ENCODE assay signal across 10 cellular contexts in genomic region chr15:89845305-89845893, GRCh38. TPM values are rescaled to one million over a fixed set of nuclear protein-coding genes. Genes with fewer than 3 reads are reported as not detected.
A peak's percentile ranks its signal among the peaks of the same experiment; 100 is the strongest.
DNase-seq lines count a peak whose midpoint lies in the region; ATAC-seq and TF ChIP-seq lines count a peak whose summit lies in the region.
"Had no signal": no experiment of that assay in that cellular context is flagged by ENCODE, and none has a peak within 500 bp of the region (broad histone marks: within the 10 kb centered on the region; RNA-seq: fewer than 3 reads in every experiment).

No MANE protein-coding gene starts in this region.

- no peaks in the 10 kb centered on the region for H3K27me3 ChIP-seq in RWPE2 (ENCODE audit: insufficient read depth, poor library complexity, severe bottlenecking)

- TF ChIP-seq CTCF in RWPE2 (IDR thresholded peaks at IDR 0.05; ENCODE audit: poor library complexity, severe bottlenecking), result no peak
- no peak for TF ChIP-seq CTCF in retinal pigment epithelial cell (conservative IDR thresholded peaks at IDR 0.05; ENCODE audit: low read depth, low read length)

- intact Hi-C loops in posterior vena cava (cut with DNase I), result no loop called here

- ATAC-seq in RWPE2 (ENCODE audit: low read depth) (peak; percentile 91), HG03354 (IDR thresholded peaks at IDR 0.05; ENCODE audit: poor library complexity, severe bottlenecking, unreplicated experiment) (no peak)

- peak overlapping the region; percentile 96 for H3K27ac ChIP-seq in RWPE2 (ENCODE audit: poor library complexity, severe bottlenecking)

- H3K9me3 Mint-ChIP-seq in activated CD4-positive, alpha-beta memory T cell treated with anti-CD3 and anti-CD28 coated beads, Interleukin-2, amount 10 ng/mL, durations not matched to agents 7 days and 5 days, result no peaks in the 10 kb centered on the region
- H3K9me3 Mint-ChIP-seq: activated naive CD8-positive, alpha-beta T cell treated with anti-CD3 and anti-CD28 coated beads for 36 hours; immature natural killer cell had no signal

- no peak overlapping the region for H3K4me3 ChIP-seq in RWPE2 (ENCODE audit: severe bottlenecking)
- H3K4me3 ChIP-seq in retinal pigment epithelial cell (ENCODE audit: low read length), result no peak overlapping the region

- peaks cover 57% of the 10 kb centered on the region for H3K36me3 ChIP-seq in RWPE2 (ENCODE audit: low read depth)

- no peak overlapping the region for H3K27ac Mint-ChIP-seq in activated CD4-positive, alpha-beta memory T cell treated with anti-CD3 and anti-CD28 coated beads, Interleukin-2, amount 10 ng/mL, durations not matched to agents 7 days and 5 days
- H3K27ac Mint-ChIP-seq: activated naive CD8-positive, alpha-beta T cell treated with anti-CD3 and anti-CD28 coated beads for 36 hours had no signal

- peaks cover 6% of the 10 kb centered on the region for H3K4me1 Mint-ChIP-seq in activated CD4-positive, alpha-beta memory T cell treated with anti-CD3 and anti-CD28 coated beads, Interleukin-2, amount 10 ng/mL, durations not matched to agents 7 days and 5 days
- H3K4me1 Mint-ChIP-seq: immature natural killer cell had no signal

- H3K4me3 Mint-ChIP-seq in activated CD4-positive, alpha-beta memory T cell treated with anti-CD3 and anti-CD28 coated beads, Interleukin-2, amount 10 ng/mL, durations not matched to agents 7 days and 5 days, result no peak overlapping the region
- H3K4me3 Mint-ChIP-seq: activated naive CD8-positive, alpha-beta T cell treated with anti-CD3 and anti-CD28 coated beads for 36 hours; immature natural killer cell had no signal

- peak; percentile 82 for DNase-seq in GM03348 (ENCODE audit: low spot score)
- DNase-seq in RWPE2 (ENCODE audit: low spot score), result no peak
- DNase-seq in fibroblast of peridontal ligament (ENCODE audit: extremely low read depth), result peak; percentile 93
- peak; percentile 79 for DNase-seq in retinal pigment epithelial cell (ENCODE audit: low read depth)
- DNase-seq in posterior vena cava (ENCODE audit: low spot score), result no peak
- no peak for DNase-seq in activated CD4-positive, alpha-beta memory T cell treated with anti-CD3 and anti-CD28 coated beads, Interleukin-2, amount 10 ng/mL, durations not matched to agents 7 days and 5 days
- DNase-seq in NCI-H187 treated with DMSO at 0.1 percent for 48 hours (lab: John Stamatoyannopoulos, UW), result no peak
- DNase-seq: activated naive CD8-positive, alpha-beta T cell treated with anti-CD3 and anti-CD28 coated beads for 36 hours; immature natural killer cell had no signal

- POLR2A ChIA-PET in activated CD4-positive, alpha-beta memory T cell treated with anti-CD3 and anti-CD28 coated beads, Interleukin-2, amount 10 ng/mL, durations not matched to agents 7 days and 5 days (lab: Charles Lee), result no interaction called here

- no peaks in the 10 kb centered on the region for H3K9me3 ChIP-seq in RWPE2 (ENCODE audit: severe bottlenecking)

- peaks cover 43% of the 10 kb centered on the region for H3K4me1 ChIP-seq in RWPE2 (ENCODE audit: insufficient read depth, poor library complexity, severe bottlenecking)

- no peaks in the 10 kb centered on the region for H3K27me3 Mint-ChIP-seq in activated CD4-positive, alpha-beta memory T cell treated with anti-CD3 and anti-CD28 coated beads, Interleukin-2, amount 10 ng/mL, durations not matched to agents 7 days and 5 days
- H3K27me3 Mint-ChIP-seq: activated naive CD8-positive, alpha-beta T cell treated with anti-CD3 and anti-CD28 coated beads for 36 hours had no signal

- peaks cover 15% of the 10 kb centered on the region for H3K36me3 Mint-ChIP-seq in activated CD4-positive, alpha-beta memory T cell treated with anti-CD3 and anti-CD28 coated beads, Interleukin-2, amount 10 ng/mL, durations not matched to agents 7 days and 5 days (ENCODE audit: low read depth)

- CTCF ChIA-PET in activated CD4-positive, alpha-beta memory T cell treated with anti-CD3 and anti-CD28 coated beads, Interleukin-2, amount 10 ng/mL, durations not matched to agents 7 days and 5 days (lab: Charles Lee), result no interaction called here

RNA-seq across cellular contexts. Expression of gene ANPEP, which starts 30.7 kb away (rescaled TPM):
- total RNA-seq in posterior vena cava, result 10 to 100 TPM; 22.2 to 73.8 TPM
- total RNA-seq in activated CD4-positive, alpha-beta memory T cell treated with anti-CD3 and anti-CD28 coated beads, Interleukin-2, amount 10 ng/mL, durations not matched to agents 7 days and 5 days, result 1 to 10 TPM; 3.7 to 4.0 TPM

RNA-seq across cellular contexts. Expression of gene AP3S2, which starts 48.4 kb away (rescaled TPM):
- 10 to 100 TPM; 28.7 to 31.5 TPM for total RNA-seq in posterior vena cava
- total RNA-seq in activated CD4-positive, alpha-beta memory T cell treated with anti-CD3 and anti-CD28 coated beads, Interleukin-2, amount 10 ng/mL, durations not matched to agents 7 days and 5 days, result 10 to 100 TPM; 28.3 to 30.3 TPM

Comparison
In these comparisons a context has a peak if more than half of its experiments do, and no peak if none do; other contexts are left out.
1. DNase-seq: peak in GM03348 (single experiment), fibroblast of peridontal ligament (single experiment) and retinal pigment epithelial cell (single experiment); none in RWPE2 (single experiment), posterior vena cava (single experiment), activated CD4-positive, alpha-beta memory T cell treated with anti-CD3 and anti-CD28 coated beads, Interleukin-2, amount 10 ng/mL, durations not matched to agents 7 days and 5 days (single experiment) and NCI-H187 treated with DMSO at 0.1 percent for 48 hours (single experiment).
2. RNA of gene ANPEP, which starts 30.7 kb away (total RNA-seq): 22.2 to 73.8 TPM in posterior vena cava; 3.7 to 4.0 TPM in activated CD4-positive, alpha-beta memory T cell treated with anti-CD3 and anti-CD28 coated beads, Interleukin-2, amount 10 ng/mL, durations not matched to agents 7 days and 5 days; every median in the first group is over 4 times any median in the second.